24 cellular contexts compared by ENCODE assay signal in genomic region chr16:21568502-21569189, GRCh38. TPM values are rescaled to one million over a fixed set of nuclear protein-coding genes. Genes with fewer than 3 reads are reported as not detected.
DNase-seq lines count a peak whose midpoint lies in the region; ATAC-seq and TF ChIP-seq lines count a peak whose summit lies in the region.
"Had no signal": no experiment of that assay in that cellular context is flagged by ENCODE, and none has a peak within 500 bp of the region (broad histone marks: within the 10 kb centered on the region; RNA-seq: fewer than 3 reads in every experiment).

No MANE protein-coding gene starts in this region.

- H3K36me3 Mint-ChIP-seq in stimulated activated effector memory CD8-positive, alpha-beta T cell treated with anti-CD3 and anti-CD28 coated beads, Interleukin-12 subunit alpha, Interleukin-12 subunit beta, amount 100 ng/mL, for 72 hours: no peaks in the 10 kb centered on the region
- no peaks in the 10 kb centered on the region for H3K36me3 Mint-ChIP-seq in progenitor cell of endocrine pancreas (ENCODE audit: insufficient read depth)
- H3K36me3 Mint-ChIP-seq: activated naive CD8-positive, alpha-beta T cell treated with anti-CD3 and anti-CD28 coated beads for 36 hours; naive B cell; stimulated activated naive B cell treated with anti-CD40 and anti-IgM and Interleukin-4, amounts not matched to agents 10 μg/mL and 1 μg/mL and 100 μg/mL, for 72 hours had no signal

- H3K4me3 Mint-ChIP-seq in stimulated activated effector memory CD8-positive, alpha-beta T cell treated with anti-CD3 and anti-CD28 coated beads, Interleukin-12 subunit alpha, Interleukin-12 subunit beta, amount 100 ng/mL, for 72 hours: no peak overlapping the region
- no peak overlapping the region for H3K4me3 Mint-ChIP-seq in progenitor cell of endocrine pancreas (ENCODE audit: low read depth)
- H3K4me3 Mint-ChIP-seq: activated CD4-positive, alpha-beta memory T cell treated with anti-CD3 and anti-CD28 coated beads, Interleukin-2, amount 10 ng/mL, durations not matched to agents 7 days and 5 days; activated naive CD8-positive, alpha-beta T cell treated with anti-CD3 and anti-CD28 coated beads for 36 hours; naive B cell; stimulated activated naive B cell treated with anti-CD40 and anti-IgM and Interleukin-4, amounts not matched to agents 10 μg/mL and 1 μg/mL and 100 μg/mL, for 72 hours had no signal

- peak; percentile 22 for ATAC-seq in stimulated activated effector memory CD8-positive, alpha-beta T cell treated with anti-CD3 and anti-CD28 coated beads, Interleukin-12 subunit alpha, Interleukin-12 subunit beta, amount 100 ng/mL, for 72 hours
- ATAC-seq: stimulated activated naive B cell treated with anti-CD40 and anti-IgM and Interleukin-4, amounts not matched to agents 10 μg/mL and 1 μg/mL and 100 μg/mL, for 72 hours had no signal

- H3K27me3 Mint-ChIP-seq in progenitor cell of endocrine pancreas: peaks cover 21% of the 10 kb centered on the region

- TF ChIP-seq CTCF in epithelial cell of esophagus (IDR thresholded peaks at IDR 0.05; ENCODE audit: insufficient read depth, low read depth, low read length, missing control alignments) (no peak), progenitor cell of endocrine pancreas (IDR thresholded peaks at IDR 0.05; ENCODE audit: unreplicated experiment) (no peak)

- H3K4me1 Mint-ChIP-seq in stimulated activated effector memory CD8-positive, alpha-beta T cell treated with anti-CD3 and anti-CD28 coated beads, Interleukin-12 subunit alpha, Interleukin-12 subunit beta, amount 100 ng/mL, for 72 hours: peaks cover 17% of the 10 kb centered on the region
- peaks cover 1% of the 10 kb centered on the region for H3K4me1 Mint-ChIP-seq in progenitor cell of endocrine pancreas (ENCODE audit: low read depth)

- peak; percentile 39 for DNase-seq in activated CD8-positive, alpha-beta memory T cell treated with anti-CD3 and anti-CD28 coated beads, Interleukin-2, amount 50 U/mL, for 48 hours
- no peak for DNase-seq in activated CD8-positive, alpha-beta memory T cell treated with anti-CD3 and anti-CD28 coated beads, Interleukin-2, amount 50 U/mL, for 4 hours
- DNase-seq in M059J (ENCODE audit: low read depth) (peak; percentile 25), epithelial cell of esophagus (ENCODE audit: low read depth) (peak; percentile 69), progenitor cell of endocrine pancreas (ENCODE audit: low spot score, unreplicated experiment) (no peak), NCI-H510A (lab: John Stamatoyannopoulos, UW) (no peak), T-helper 1 cell (no peak)
- no peak for DNase-seq in stimulated activated effector memory CD8-positive, alpha-beta T cell treated with anti-CD3 and anti-CD28 coated beads, Interleukin-12 subunit alpha, Interleukin-12 subunit beta, amount 100 ng/mL, for 72 hours (ENCODE audit: low spot score in 2 of 2)
- DNase-seq: activated CD4-positive, alpha-beta memory T cell treated with anti-CD3 and anti-CD28 coated beads, Interleukin-2, amount 10 ng/mL, durations not matched to agents 7 days and 5 days; activated gamma-delta T cell; activated naive CD8-positive, alpha-beta T cell treated with anti-CD3 and anti-CD28 coated beads for 36 hours; Caco-2; effector CD8-positive, alpha-beta T cell; GF-D8; midbrain; naive B cell; NCI-H1092 treated with DMSO at 0.1 percent for 48 hours; NCI-H187; NCI-H82; psoas muscle; stimulated activated naive B cell treated with anti-CD40 and anti-IgM and Interleukin-4, amounts not matched to agents 10 μg/mL and 1 μg/mL and 100 μg/mL, for 72 hours had no signal

- no peak overlapping the region for H3K27ac Mint-ChIP-seq in stimulated activated effector memory CD8-positive, alpha-beta T cell treated with anti-CD3 and anti-CD28 coated beads, Interleukin-12 subunit alpha, Interleukin-12 subunit beta, amount 100 ng/mL, for 72 hours
- no peak overlapping the region for H3K27ac Mint-ChIP-seq in progenitor cell of endocrine pancreas
- H3K27ac Mint-ChIP-seq: activated CD4-positive, alpha-beta memory T cell treated with anti-CD3 and anti-CD28 coated beads, Interleukin-2, amount 10 ng/mL, durations not matched to agents 7 days and 5 days; activated naive CD8-positive, alpha-beta T cell treated with anti-CD3 and anti-CD28 coated beads for 36 hours; stimulated activated naive B cell treated with anti-CD40 and anti-IgM and Interleukin-4, amounts not matched to agents 10 μg/mL and 1 μg/mL and 100 μg/mL, for 72 hours had no signal

- no peaks in the 10 kb centered on the region for H3K9me3 Mint-ChIP-seq in stimulated activated effector memory CD8-positive, alpha-beta T cell treated with anti-CD3 and anti-CD28 coated beads, Interleukin-12 subunit alpha, Interleukin-12 subunit beta, amount 100 ng/mL, for 72 hours
- no peaks in the 10 kb centered on the region for H3K9me3 Mint-ChIP-seq in progenitor cell of endocrine pancreas (ENCODE audit: low read depth)
- H3K9me3 Mint-ChIP-seq: activated CD4-positive, alpha-beta memory T cell treated with anti-CD3 and anti-CD28 coated beads, Interleukin-2, amount 10 ng/mL, durations not matched to agents 7 days and 5 days; activated naive CD8-positive, alpha-beta T cell treated with anti-CD3 and anti-CD28 coated beads for 36 hours; naive B cell; stimulated activated naive B cell treated with anti-CD40 and anti-IgM and Interleukin-4, amounts not matched to agents 10 μg/mL and 1 μg/mL and 100 μg/mL, for 72 hours had no signal

- H3K4me3 ChIP-seq in epithelial cell of esophagus (ENCODE audit: low read length): no peak overlapping the region
- H3K4me3 ChIP-seq: coronary artery, psoas muscle, SK-N-MC, uterus had no signal

RNA-seq across cellular contexts. Expression of gene METTL9, which starts 30.7 kb away (rescaled TPM):
- 194 and 212 TPM in 2 replicates for total RNA-seq in M059J (2014; rRNA removed; shearing (Covaris generic))
- 143 and 158 TPM in 2 replicates for total RNA-seq in progenitor cell of endocrine pancreas

Comparison
In these comparisons a context has a peak if more than half of its experiments do, and no peak if none do; other contexts are left out.
1. DNase-seq: peak in activated CD8-positive, alpha-beta memory T cell treated with anti-CD3 and anti-CD28 coated beads, Interleukin-2, amount 50 U/mL, for 48 hours (single experiment), M059J (single experiment) and epithelial cell of esophagus (single experiment); none in activated CD8-positive, alpha-beta memory T cell treated with anti-CD3 and anti-CD28 coated beads, Interleukin-2, amount 50 U/mL, for 4 hours (single experiment), stimulated activated effector memory CD8-positive, alpha-beta T cell treated with anti-CD3 and anti-CD28 coated beads, Interleukin-12 subunit alpha, Interleukin-12 subunit beta, amount 100 ng/mL, for 72 hours (0 of 2), progenitor cell of endocrine pancreas (single experiment), NCI-H510A (single experiment) and T-helper 1 cell (0 of 5).